Comparison of ENCODE assay signal across 8 cellular contexts in genomic region chr6:42781546-42781810, GRCh38. TPM values are rescaled to one million over a fixed set of nuclear protein-coding genes. Genes with fewer than 3 reads are reported as not detected.
DNase-seq lines count a peak whose midpoint lies in the region; TF ChIP-seq lines count a peak whose summit lies in the region.

No MANE protein-coding gene starts in this region.

- H3K27ac ChIP-seq in Peyer's patch (peak overlapping the region; percentile 98 to 100 (median 100)), esophagus (ENCODE audit: low read depth in 2 of 2, low read length in 1 of 2) (peak overlapping the region; percentile 99 to 100), sigmoid colon (peak overlapping the region; percentile 96 to 100 (median 100))

- TF ChIP-seq EP300 in sigmoid colon (IDR thresholded peaks at IDR 0.05), result no peak

- TF ChIP-seq POLR2A in Peyer's patch (IDR thresholded peaks at IDR 0.05) (no peak), sigmoid colon (IDR thresholded peaks at IDR 0.05) (no peak)

- H3K36me3 ChIP-seq in Peyer's patch (no peaks in the 10 kb centered on the region), esophagus (ENCODE audit: control insufficient read depth in 2 of 2, insufficient read depth in 2 of 2, low read length in 1 of 2) (no peaks in the 10 kb centered on the region), sigmoid colon (no peaks in the 10 kb centered on the region)

- no peak for TF ChIP-seq CTCF in Peyer's patch (IDR thresholded peaks at IDR 0.05)
- no peak for TF ChIP-seq CTCF in sigmoid colon (IDR thresholded peaks at IDR 0.05)

- 0% methylated on average over 4 of the region's 4 CpGs for WGBS in esophagus, 2 donors
- 0% methylated on average over 4 of the region's 4 CpGs for WGBS in sigmoid colon, 2 donors

- H3K4me1 ChIP-seq in Peyer's patch, result peaks cover 0 to 31% (median 6%) of the 10 kb centered on the region in 4 donors
- peaks cover 0 to 3% of the 10 kb centered on the region in 2 donors for H3K4me1 ChIP-seq in esophagus (ENCODE audit: control insufficient read depth in 2 of 2, insufficient read depth in 2 of 2, low read length in 1 of 2)
- peaks cover 0 to 37% (median 29%) of the 10 kb centered on the region in 4 donors for H3K4me1 ChIP-seq in sigmoid colon

- intact Hi-C loops in sigmoid colon (cut with DNase I), result loop anchor here (5.0 kb wide), 1 partner anchor 391 kb away; the partner anchor contains the start of gene SRF

- H3K4me3 ChIP-seq in Peyer's patch (peak overlapping the region; percentile 78 to 100 (median 94)), esophagus (ENCODE audit: low read depth in 1 of 2, low read length in 2 of 2) (peak overlapping the region in 1 of 2 donors; percentile 78), sigmoid colon (peak overlapping the region; percentile 80 to 98 (median 90))

- no peaks in the 10 kb centered on the region for H3K9me3 ChIP-seq in Peyer's patch
- H3K9me3 ChIP-seq in esophagus (ENCODE audit: control insufficient read depth in 2 of 2, insufficient read depth in 1 of 2, low read depth in 1 of 2, low read length in 1 of 2), result no peaks in the 10 kb centered on the region
- no peaks in the 10 kb centered on the region for H3K9me3 ChIP-seq in sigmoid colon

- no peaks in the 10 kb centered on the region for H3K27me3 ChIP-seq in Peyer's patch
- H3K27me3 ChIP-seq in esophagus (ENCODE audit: control insufficient read depth in 1 of 2, insufficient read depth in 2 of 2, low read length in 2 of 2), result no peaks in the 10 kb centered on the region
- H3K27me3 ChIP-seq in sigmoid colon, result no peaks in the 10 kb centered on the region

- DNase-seq in NCI-H1092 treated with DMSO at 0.1 percent for 48 hours (lab: John Stamatoyannopoulos, UW), result peak; percentile 67
- DNase-seq in NCI-H1092 (lab: John Stamatoyannopoulos, UW), result no peak
- DNase-seq in Peyer's patch, result no peak
- DNase-seq in sigmoid colon, result no peak
- no peak for DNase-seq in amygdala (lab: John Stamatoyannopoulos, UW)
- DNase-seq in NCI-H1436 treated with DMSO at 0.1 percent for 48 hours (lab: John Stamatoyannopoulos, UW), result no peak
- no peak for DNase-seq in LoVo (ENCODE audit: low spot score)

RNA-seq across cellular contexts. Expression of gene BICRAL, which starts 0.4 kb away (rescaled TPM):
- total RNA-seq in Peyer's patch (10 to 100 TPM; 15.3 to 20.1 (median 17.1) TPM), sigmoid colon (10 to 100 TPM; 13.6 to 18.5 (median 17.4) TPM)
- polyA plus RNA-seq in esophagus (1 to 10 TPM; 2.4 to 3.0 TPM), sigmoid colon (1 to 10 TPM; 4.6 to 7.8 (median 4.8) TPM)

RNA-seq across cellular contexts. Expression of gene TBCC, which starts 35.6 kb away (rescaled TPM):
- total RNA-seq in Peyer's patch, result 10 to 100 TPM; 23.1 to 36.4 (median 30.7) TPM
- polyA plus RNA-seq in esophagus, result 10 to 100 TPM; 17.7 to 18.4 TPM
- 10 to 100 TPM; 16.6 to 39.6 (median 27.7) TPM for total RNA-seq in sigmoid colon
- polyA plus RNA-seq in sigmoid colon, result 10 to 100 TPM; 30.6 to 35.9 (median 35.4) TPM

RNA-seq across cellular contexts. Expression of gene PRPH2, which starts 59.1 kb away (rescaled TPM):
- total RNA-seq in Peyer's patch (1 to 10 TPM in 2 of 4 donors, under 1 TPM in 1, not detected in 1; 0.67 to 9.9 (median 1.3) TPM), sigmoid colon (1 to 10 TPM in 2 of 4 donors, under 1 TPM in 2; 0.66 to 3.5 (median 1.9) TPM)
- polyA plus RNA-seq in esophagus (under 1 TPM; 0.14 to 0.21 TPM), sigmoid colon (under 1 TPM in 2 of 3 donors, not detected in 1; under 0.01 to 0.71 TPM)
